Comparison of ENCODE assay signal across 5 cellular contexts in the genomic region with DNA sequence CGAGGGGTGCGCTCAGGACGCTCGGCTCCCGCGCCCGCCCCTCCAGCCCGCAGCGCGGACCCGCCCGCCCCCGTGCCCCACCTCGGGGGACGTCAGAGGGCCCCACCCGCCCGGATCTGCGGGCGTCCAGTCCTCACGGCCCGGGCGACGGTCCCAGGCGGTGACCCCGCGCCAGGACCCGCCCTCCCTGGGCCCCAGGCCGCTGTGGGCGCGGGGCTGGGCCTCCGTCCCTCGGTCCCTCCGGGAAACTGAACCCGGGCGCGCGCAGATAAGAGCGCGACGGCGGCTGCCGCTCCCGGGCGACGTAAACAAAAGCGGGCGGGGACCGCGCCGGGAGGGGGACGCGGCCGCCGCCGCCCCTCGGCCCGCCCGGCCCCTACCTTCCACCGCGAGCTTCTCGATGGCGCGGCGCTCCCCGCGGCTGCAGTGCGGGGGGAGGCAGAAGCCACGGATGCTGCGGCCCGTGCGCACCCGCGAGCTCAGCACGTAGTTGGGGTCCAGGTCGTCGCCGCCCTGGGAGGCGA. TPM values are rescaled to one million over a fixed set of nuclear protein-coding genes. Genes with fewer than 3 reads are reported as not detected.
DNase-seq lines count a peak whose midpoint lies in the region; ATAC-seq and TF ChIP-seq lines count a peak whose summit lies in the region.

No MANE protein-coding gene starts in this region.

- TF ChIP-seq EP300 in ovary (IDR thresholded peaks at IDR 0.05): no peak

- no peak for DNase-seq in choroid plexus epithelial cell (ENCODE audit: low read depth)
- DNase-seq in ovary: peak in 2 of 5 donors; percentile 40 to 63
- DNase-seq in SJCRH30: no peak

- no peak for ATAC-seq in GM21526 (IDR thresholded peaks at IDR 0.05; ENCODE audit: low FRiP score, unreplicated experiment)

- no peaks in the 10 kb centered on the region for H3K9me3 ChIP-seq in HUES64 (ENCODE audit: insufficient read depth, low read depth, low read length)
- no peaks in the 10 kb centered on the region for H3K9me3 ChIP-seq in ovary
- no peaks in the 10 kb centered on the region for H3K9me3 ChIP-seq in SJCRH30 (replicated peaks)

- intact Hi-C loops in ovary (cut with DNase I): no loop called here

- TF ChIP-seq POLR2A in ovary (IDR thresholded peaks at IDR 0.05): no peak

- peaks cover 5% of the 10 kb centered on the region for H3K4me1 ChIP-seq in HUES64 (ENCODE audit: insufficient read depth, low read length)
- H3K4me1 ChIP-seq in ovary (ENCODE audit: insufficient read depth): peaks cover 10% of the 10 kb centered on the region
- peaks cover 22% of the 10 kb centered on the region for H3K4me1 ChIP-seq in SJCRH30

- H3K36me3 ChIP-seq in HUES64 (ENCODE audit: insufficient read depth, low read length): peaks cover 16% of the 10 kb centered on the region
- H3K36me3 ChIP-seq in ovary: no peaks in the 10 kb centered on the region
- no peaks in the 10 kb centered on the region for H3K36me3 ChIP-seq in SJCRH30

- TF ChIP-seq CTCF in choroid plexus epithelial cell (conservative IDR thresholded peaks at IDR 0.05; ENCODE audit: low read depth, low read length): no peak
- TF ChIP-seq CTCF in ovary (IDR thresholded peaks at IDR 0.05): no peak

- peak overlapping the region; percentile 55; the same call in 1 of the 2 replicates for H3K27ac ChIP-seq in HUES64 (ENCODE audit: low read depth, low read length)
- peak overlapping the region; percentile 11 to 66 for H3K27ac ChIP-seq in ovary
- H3K27ac ChIP-seq in SJCRH30: no peak overlapping the region

- peaks cover 21% of the 10 kb centered on the region for H3K27me3 ChIP-seq in HUES64 (ENCODE audit: insufficient read depth, low read length)
- H3K27me3 ChIP-seq in ovary: no peaks in the 10 kb centered on the region
- no peaks in the 10 kb centered on the region; the same call in 1 of the 2 replicates for H3K27me3 ChIP-seq in SJCRH30

- H3K4me3 ChIP-seq in HUES64 (ENCODE audit: low read length) (peak overlapping the region; percentile 70), choroid plexus epithelial cell (ENCODE audit: low read depth, low read length) (peak overlapping the region; percentile 44), ovary (peak overlapping the region; percentile 61), SJCRH30 (no peak overlapping the region)

- under 1% methylated on average over 78 of the region's 78 CpGs for WGBS in HUES64
- 1 to 3% (median 1%) methylated on average over 23 to 78 of the region's 78 CpGs for WGBS in ovary, 3 donors

- peak overlapping the region; percentile 54 for H3K9ac ChIP-seq in HUES64 (ENCODE audit: low read depth, low read length)

RNA-seq across cellular contexts. Expression of gene CKB, which starts 1.1 kb away (rescaled TPM):
- 324 TPM for polyA plus RNA-seq in HUES64 (2013, experiment 1 of 2)
- 386 TPM for polyA plus RNA-seq in HUES64 (2013, experiment 2 of 2)
- 100 to 1,000 TPM in 6 of 7 donors, 10 to 100 TPM in 1; 79.4 to 284 (median 140) TPM for total RNA-seq in ovary
- polyA plus RNA-seq in ovary: 100 to 1,000 TPM in 1 of 2 donors, 10 to 100 TPM in 1; 47.5 to 134 TPM
- total RNA-seq in SJCRH30 (2014; rRNA removed; shearing (Covaris generic)): 66.4 and 84.4 TPM in 2 replicates

RNA-seq across cellular contexts. Expression of gene TRMT61A, which starts 7.5 kb away (rescaled TPM):
- 9.3 TPM for polyA plus RNA-seq in HUES64 (2013, experiment 1 of 2)
- 8.2 TPM for polyA plus RNA-seq in HUES64 (2013, experiment 2 of 2)
- 10 to 100 TPM in 6 of 7 donors, 1 to 10 TPM in 1; 8.1 to 20.9 (median 14.8) TPM for total RNA-seq in ovary
- polyA plus RNA-seq in ovary: 10 to 100 TPM in 1 of 2 donors, under 1 TPM in 1; 0.62 to 12.1 TPM
- 18.1 and 18.7 TPM in 2 replicates for total RNA-seq in SJCRH30 (2014; rRNA removed; shearing (Covaris generic))

RNA-seq across cellular contexts. Expression of gene BAG5, which starts 41.0 kb away (rescaled TPM):
- 20.5 TPM for polyA plus RNA-seq in HUES64 (2013, experiment 1 of 2)
- 21.2 TPM for polyA plus RNA-seq in HUES64 (2013, experiment 2 of 2)
- 10 to 100 TPM; 13.2 to 29.1 (median 24.4) TPM for total RNA-seq in ovary
- polyA plus RNA-seq in ovary: 10 to 100 TPM in 1 of 2 donors, 1 to 10 TPM in 1; 9.8 to 26.6 TPM
- total RNA-seq in SJCRH30 (2014; rRNA removed; shearing (Covaris generic)): 43.7 and 45.9 TPM in 2 replicates

RNA-seq across cellular contexts. Expression of gene COA8, which starts 41.3 kb away (rescaled TPM):
- polyA plus RNA-seq in HUES64 (2013, experiment 1 of 2): 21.1 TPM
- 31.8 TPM for polyA plus RNA-seq in HUES64 (2013, experiment 2 of 2)
- 10 to 100 TPM; 11.4 to 28.1 (median 26.6) TPM for total RNA-seq in ovary
- 10 to 100 TPM; 34.9 to 50.1 TPM for polyA plus RNA-seq in ovary
- total RNA-seq in SJCRH30 (2014; rRNA removed; shearing (Covaris generic)): 43.0 and 47.2 TPM in 2 replicates
